Comparison of ENCODE assay signal across 8 cellular contexts in the genomic region with DNA sequence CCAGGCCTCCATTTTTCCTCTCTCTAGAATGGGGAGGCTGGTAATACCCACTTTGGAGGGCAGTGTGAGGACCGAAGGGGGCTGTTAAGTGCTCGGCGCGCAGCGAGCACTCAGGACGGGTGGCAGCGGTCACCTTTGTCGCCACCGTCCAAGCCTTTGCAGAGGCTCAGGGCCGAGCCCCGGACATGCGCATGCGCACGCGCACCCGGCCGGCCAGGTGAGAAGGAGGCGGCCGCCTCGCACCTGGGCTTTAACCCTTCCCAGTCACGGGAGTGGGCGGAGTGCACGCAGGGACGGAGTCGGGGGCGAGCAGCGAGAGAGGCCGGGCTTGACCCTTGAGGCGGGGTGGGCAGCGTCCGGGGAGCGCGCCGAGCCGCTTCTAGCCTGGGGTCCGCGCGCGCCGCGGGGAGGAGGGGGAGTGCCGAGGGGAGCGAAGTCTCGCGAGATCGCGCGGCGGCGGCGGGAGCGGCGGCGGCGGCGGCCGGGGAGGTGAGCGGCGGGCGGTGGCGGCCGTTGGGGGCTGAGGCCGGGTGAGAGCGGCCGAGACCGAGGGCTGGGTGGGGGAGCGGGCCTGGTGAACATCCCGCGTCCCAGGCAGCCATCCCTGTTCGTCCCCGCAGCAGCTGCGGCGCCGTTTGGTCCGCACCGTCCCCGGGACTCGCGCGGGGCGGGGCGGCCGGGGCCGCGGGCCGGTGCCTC. TPM values are rescaled to one million over a fixed set of nuclear protein-coding genes. Genes with fewer than 3 reads are reported as not detected.
DNase-seq lines count a peak whose midpoint lies in the region; ATAC-seq, FAIRE-seq and TF ChIP-seq lines count a peak whose summit lies in the region.

A gene with protein sequence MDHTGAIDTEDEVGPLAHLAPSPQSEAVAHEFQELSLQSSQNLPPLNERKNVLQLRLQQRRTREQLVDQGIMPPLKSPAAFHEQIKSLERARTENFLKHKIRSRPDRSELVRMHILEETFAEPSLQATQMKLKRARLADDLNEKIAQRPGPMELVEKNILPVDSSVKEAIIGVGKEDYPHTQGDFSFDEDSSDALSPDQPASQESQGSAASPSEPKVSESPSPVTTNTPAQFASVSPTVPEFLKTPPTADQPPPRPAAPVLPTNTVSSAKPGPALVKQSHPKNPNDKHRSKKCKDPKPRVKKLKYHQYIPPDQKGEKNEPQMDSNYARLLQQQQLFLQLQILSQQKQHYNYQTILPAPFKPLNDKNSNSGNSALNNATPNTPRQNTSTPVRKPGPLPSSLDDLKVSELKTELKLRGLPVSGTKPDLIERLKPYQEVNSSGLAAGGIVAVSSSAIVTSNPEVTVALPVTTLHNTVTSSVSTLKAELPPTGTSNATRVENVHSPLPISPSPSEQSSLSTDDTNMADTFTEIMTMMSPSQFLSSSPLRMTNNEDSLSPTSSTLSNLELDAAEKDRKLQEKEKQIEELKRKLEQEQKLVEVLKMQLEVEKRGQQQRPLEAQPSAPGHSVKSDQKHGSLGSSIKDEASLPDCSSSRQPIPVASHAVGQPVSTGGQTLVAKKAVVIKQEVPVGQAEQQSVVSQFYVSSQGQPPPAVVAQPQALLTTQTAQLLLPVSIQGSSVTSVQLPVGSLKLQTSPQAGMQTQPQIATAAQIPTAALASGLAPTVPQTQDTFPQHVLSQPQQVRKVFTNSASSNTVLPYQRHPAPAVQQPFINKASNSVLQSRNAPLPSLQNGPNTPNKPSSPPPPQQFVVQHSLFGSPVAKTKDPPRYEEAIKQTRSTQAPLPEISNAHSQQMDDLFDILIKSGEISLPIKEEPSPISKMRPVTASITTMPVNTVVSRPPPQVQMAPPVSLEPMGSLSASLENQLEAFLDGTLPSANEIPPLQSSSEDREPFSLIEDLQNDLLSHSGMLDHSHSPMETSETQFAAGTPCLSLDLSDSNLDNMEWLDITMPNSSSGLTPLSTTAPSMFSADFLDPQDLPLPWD (plus strand): TSS at position 443 of the 699 bp plus-strand sequence. CDS start 69,288 bp downstream, outside the sequence.

- TF ChIP-seq CTCF in astrocyte of the cerebellum (IDR thresholded peaks at IDR 0.05; ENCODE audit: low read depth, low read length, missing control alignments) (no peak), retinal pigment epithelial cell (conservative IDR thresholded peaks at IDR 0.05; ENCODE audit: low read depth, low read length) (no peak)

- TF ChIP-seq POLR2A in GM12892 (IDR thresholded peaks at IDR 0.05; ENCODE audit: low read depth, low read length) = peak; percentile 55; the same call in 1 of the 2 replicates

- FAIRE-seq in GM12892 (lab: Jason Lieb, UNC) = peak; percentile 85

- peak; percentile 76 for DNase-seq in GM12892 (ENCODE audit: insufficient read length)
- DNase-seq in NCI-H1092 treated with DMSO at 0.1 percent for 48 hours (lab: John Stamatoyannopoulos, UW) = peak; percentile 81
- peak; percentile 52 for DNase-seq in T-helper 22 cell (ENCODE audit: low read depth)
- no peak for DNase-seq in astrocyte of the cerebellum (ENCODE audit: low read depth)
- peak in 42 of 51 donors; percentile 11 to 87 (median 54) for DNase-seq in hypothalamus (lab: John Stamatoyannopoulos, UW)
- peak; percentile 6 for DNase-seq in retinal pigment epithelial cell (ENCODE audit: low read depth)
- DNase-seq in globus pallidus (ENCODE audit: low spot score) = no peak

- in situ Hi-C loops in astrocyte of the cerebellum (cut with HindIII; ENCODE audit: low sequenced_read_pairs) = no loop called here

- ATAC-seq in HG02571 (IDR thresholded peaks at IDR 0.05; ENCODE audit: unreplicated experiment) = peak; percentile 78

- H3K4me3 ChIP-seq in astrocyte of the cerebellum (ENCODE audit: low read depth, low read length) (peak within 1 kb of the TSS; percentile 80), retinal pigment epithelial cell (ENCODE audit: low read length) (peak within 1 kb of the TSS; percentile 82)

RNA-seq across cellular contexts. Expression of the gene that starts here (rescaled TPM):
- 9.5 TPM for polyA plus RNA-seq in GM12892 (2012; ENCODE audit: missing spikeins)

Comparison
In these comparisons a context has a peak if more than half of its experiments do, and no peak if none do; other contexts are left out.
1. DNase-seq: peak in GM12892 (single experiment), NCI-H1092 treated with DMSO at 0.1 percent for 48 hours (single experiment), T-helper 22 cell (single experiment), hypothalamus (42 of 51) and retinal pigment epithelial cell (single experiment); none in astrocyte of the cerebellum (single experiment) and globus pallidus (single experiment).